Comparison of ENCODE assay signal across 8 cellular contexts in genomic region chr2:47099712-47100111, GRCh38. TPM values are rescaled to one million over a fixed set of nuclear protein-coding genes. Genes with fewer than 3 reads are reported as not detected.
"Had no signal": no experiment of that assay in that cellular context is flagged by ENCODE, and none has a peak within 500 bp of the region (broad histone marks: within the 10 kb centered on the region; RNA-seq: fewer than 3 reads in every experiment).

No MANE protein-coding gene starts in this region.

RNA-seq across cellular contexts. Expression of gene STPG4, which starts 55.4 kb away (rescaled TPM):
- total RNA-seq: hepatocyte, kidney, kidney epithelial cell, left cardiac atrium, left lobe of liver, left ventricle myocardium inferior, left ventricle myocardium superior, mesothelial cell of epicardium had no signal
